9 cellular contexts compared by ENCODE assay signal in the genomic region with DNA sequence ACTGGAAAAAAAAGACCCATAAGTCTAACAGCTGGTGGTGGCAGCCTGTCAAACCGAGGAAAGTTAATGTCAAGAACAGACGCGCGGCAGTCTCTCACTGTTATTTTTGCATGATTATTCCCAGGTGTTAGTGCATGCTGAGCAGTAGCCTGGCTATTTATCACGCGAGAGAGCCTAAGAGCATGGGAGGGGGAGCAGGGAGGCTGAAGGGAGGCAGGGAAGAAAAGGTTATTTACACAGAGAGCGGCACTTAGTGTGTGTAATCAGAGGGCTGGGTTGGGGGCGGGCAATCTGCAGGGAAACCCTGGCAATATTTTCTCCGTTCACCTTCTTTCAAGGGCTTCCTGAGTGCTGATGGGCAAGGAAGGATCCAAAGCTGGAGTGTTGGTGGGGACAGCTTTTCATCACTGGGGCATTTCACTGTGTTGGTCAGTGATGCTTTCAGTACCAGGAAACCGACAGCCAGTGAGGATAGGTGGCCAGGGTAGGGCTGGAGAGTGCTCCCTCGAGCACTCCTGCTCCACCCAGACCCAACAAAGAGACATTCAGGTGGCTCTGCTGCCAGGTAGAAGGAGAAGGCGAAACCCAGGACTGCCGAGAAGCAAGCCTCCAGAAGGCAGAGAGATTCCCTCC. TPM values are rescaled to one million over a fixed set of nuclear protein-coding genes. Genes with fewer than 3 reads are reported as not detected.
DNase-seq lines count a peak whose midpoint lies in the region; ATAC-seq and TF ChIP-seq lines count a peak whose summit lies in the region.
"Had no signal": no experiment of that assay in that cellular context is flagged by ENCODE, and none has a peak within 500 bp of the region (broad histone marks: within the 10 kb centered on the region; RNA-seq: fewer than 3 reads in every experiment).

No MANE protein-coding gene starts in this region.

- H3K79me2 ChIP-seq in OCI-LY3 (ENCODE audit: low read length) = 0 out of 2 replicates have a peak, but pooled peaks cover 3% of the 10 kb centered on the region

- H3K27ac ChIP-seq in HUES48 (ENCODE audit: low read depth, low read length) (peak overlapping the region; percentile 80), OCI-LY3 (ENCODE audit: low read length) (no peak overlapping the region), stomach (peak overlapping the region; percentile 58 to 73 (median 66))

- ATAC-seq in left cardiac atrium (peak; percentile 72 to 78), GM19452 (IDR thresholded peaks at IDR 0.05; ENCODE audit: unreplicated experiment) (no peak), GM21825 (IDR thresholded peaks at IDR 0.05; ENCODE audit: unreplicated experiment) (no peak)
- ATAC-seq in stimulated activated naive CD8-positive, alpha-beta T cell treated with anti-CD3 and anti-CD28 coated beads, Interleukin-15, Interleukin-2, amounts not matched to agents 100 U/mL and 50 U/mL, for 24 hours = no peak

- H3K4me1 ChIP-seq in HUES48 (ENCODE audit: control insufficient read depth, insufficient read depth, low read length) (peaks cover 77% of the 10 kb centered on the region), OCI-LY3 (ENCODE audit: low read length) (peaks cover 62% of the 10 kb centered on the region), stomach (peaks cover 30 to 84% (median 58%) of the 10 kb centered on the region in 4 donors)

- no peak for TF ChIP-seq CTCF in OCI-LY3 (IDR thresholded peaks at IDR 0.05; ENCODE audit: low read depth, low read length)
- TF ChIP-seq CTCF in stomach (IDR thresholded peaks at IDR 0.05) = no peak

- no peak overlapping the region for H2AFZ ChIP-seq in OCI-LY3 (ENCODE audit: low read depth, low read length)

- H3K9me3 ChIP-seq in HUES48 (ENCODE audit: control insufficient read depth, insufficient read depth, low read length) (no peaks in the 10 kb centered on the region), OCI-LY3 (ENCODE audit: insufficient read depth, low read length) (no peaks in the 10 kb centered on the region), stomach (no peaks in the 10 kb centered on the region)

- 13 to 30% (median 23%) methylated on average over 13 of the region's 13 CpGs for WGBS in stomach, 5 donors

- no peaks in the 10 kb centered on the region for H4K20me1 ChIP-seq in OCI-LY3 (ENCODE audit: insufficient read depth, low read length)

- intact Hi-C loops in left cardiac atrium (cut with DNase I) = no loop called here
- intact Hi-C loops in stomach (cut with DNase I; ENCODE audit: low total_unique reads) = no loop called here

- peak overlapping the region; percentile 92 for H3K4me2 ChIP-seq in OCI-LY3 (ENCODE audit: low read length)

- no peak for TF ChIP-seq EP300 in stomach (IDR thresholded peaks at IDR 0.05)

- no peak overlapping the region for H3K9ac ChIP-seq in HUES48 (ENCODE audit: low read depth, low read length)
- peak overlapping the region; percentile 47 for H3K9ac ChIP-seq in OCI-LY3 (ENCODE audit: low read length)

- peak; percentile 43 for DNase-seq in left cardiac atrium
- DNase-seq in stomach = peak; percentile 52
- no peak for DNase-seq in stimulated activated naive CD8-positive, alpha-beta T cell treated with anti-CD3 and anti-CD28 coated beads, Interleukin-15, Interleukin-2, amounts not matched to agents 100 U/mL and 50 U/mL, for 24 hours
- no peak for DNase-seq in effector CD8-positive, alpha-beta T cell (lab: John Stamatoyannopoulos, UW)
- DNase-seq: HCEC 1CT had no signal

- H3K27me3 ChIP-seq in HUES48 (ENCODE audit: control insufficient read depth, insufficient read depth, low read length) (no peaks in the 10 kb centered on the region), OCI-LY3 (ENCODE audit: low read depth, low read length) (peaks cover 4% of the 10 kb centered on the region; the same call in 1 of the 2 replicates), stomach (no peaks in the 10 kb centered on the region)

- H3K36me3 ChIP-seq in HUES48 (ENCODE audit: control insufficient read depth, insufficient read depth, low read length) (no peaks in the 10 kb centered on the region), OCI-LY3 (replicated peaks; ENCODE audit: low read depth, low read length) (no peaks in the 10 kb centered on the region), stomach (no peaks in the 10 kb centered on the region)

- H3K4me3 ChIP-seq in HUES48 (ENCODE audit: low read depth, low read length) = peak overlapping the region; percentile 33
- peak overlapping the region; percentile 73 for H3K4me3 ChIP-seq in OCI-LY3 (ENCODE audit: low read length)
- peak overlapping the region; percentile 14 to 19 (median 16) for H3K4me3 ChIP-seq in stomach

- TF ChIP-seq POLR2A in stomach (IDR thresholded peaks at IDR 0.05) = no peak

RNA-seq across cellular contexts. Expression of a gene that starts 39.6 kb away (rescaled TPM):
- total RNA-seq in left cardiac atrium = 10 to 100 TPM; 21.8 to 28.0 TPM
- total RNA-seq in stomach = 100 to 1,000 TPM in 1 of 5 donors, 10 to 100 TPM in 4; 19.0 to 386 (median 27.2) TPM
- 1 to 10 TPM; 5.5 to 8.7 (median 7.5) TPM for polyA plus RNA-seq in stomach

Comparison
In these comparisons a context has a peak if more than half of its experiments do, and no peak if none do; other contexts are left out.
1. H3K4me3 ChIP-seq: peak in every context shown above with its lines; median percentile 73 in OCI-LY3; 33 in HUES48; 16 in stomach.
2. ATAC-seq: peak in left cardiac atrium (2 of 2); none in stimulated activated naive CD8-positive, alpha-beta T cell treated with anti-CD3 and anti-CD28 coated beads, Interleukin-15, Interleukin-2, amounts not matched to agents 100 U/mL and 50 U/mL, for 24 hours (single experiment), GM19452 (single experiment) and GM21825 (single experiment).
3. DNase-seq: peak in left cardiac atrium (single experiment) and stomach (single experiment); none in stimulated activated naive CD8-positive, alpha-beta T cell treated with anti-CD3 and anti-CD28 coated beads, Interleukin-15, Interleukin-2, amounts not matched to agents 100 U/mL and 50 U/mL, for 24 hours (single experiment) and effector CD8-positive, alpha-beta T cell (single experiment).